Comparison of ENCODE assay signal across 1 cellular context in the genomic region with DNA sequence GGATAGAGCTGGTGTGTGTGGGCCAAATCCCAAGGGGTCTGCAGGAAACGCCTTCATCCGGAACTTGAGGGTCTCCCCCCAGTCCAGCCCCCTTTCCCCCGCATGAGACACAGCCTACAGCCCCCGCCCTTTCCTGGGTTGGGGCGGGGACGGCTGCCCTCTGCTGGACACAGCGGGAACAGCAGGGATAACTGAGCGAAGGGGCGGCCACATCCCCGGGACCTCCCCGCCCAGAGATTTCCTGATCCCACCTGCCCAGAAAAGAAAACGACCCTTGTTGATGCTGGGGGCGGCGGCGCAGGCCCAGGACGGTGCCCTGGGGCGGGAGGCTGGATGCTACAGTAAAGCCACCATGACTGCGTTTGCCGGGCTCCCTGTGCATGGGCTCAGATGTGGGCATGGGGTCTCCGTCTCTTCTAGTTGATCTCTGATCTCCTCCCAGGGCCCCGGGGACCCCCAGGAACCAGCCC.
TF ChIP-seq lines count a peak whose summit lies in the region.

No MANE protein-coding gene starts in this region.

TF ChIP-seq in K562, 482 proteins besides CTCF, POLR2A, EP300 and RAD21 (continued from another document):
- TF ChIP-seq, protein P1, sequence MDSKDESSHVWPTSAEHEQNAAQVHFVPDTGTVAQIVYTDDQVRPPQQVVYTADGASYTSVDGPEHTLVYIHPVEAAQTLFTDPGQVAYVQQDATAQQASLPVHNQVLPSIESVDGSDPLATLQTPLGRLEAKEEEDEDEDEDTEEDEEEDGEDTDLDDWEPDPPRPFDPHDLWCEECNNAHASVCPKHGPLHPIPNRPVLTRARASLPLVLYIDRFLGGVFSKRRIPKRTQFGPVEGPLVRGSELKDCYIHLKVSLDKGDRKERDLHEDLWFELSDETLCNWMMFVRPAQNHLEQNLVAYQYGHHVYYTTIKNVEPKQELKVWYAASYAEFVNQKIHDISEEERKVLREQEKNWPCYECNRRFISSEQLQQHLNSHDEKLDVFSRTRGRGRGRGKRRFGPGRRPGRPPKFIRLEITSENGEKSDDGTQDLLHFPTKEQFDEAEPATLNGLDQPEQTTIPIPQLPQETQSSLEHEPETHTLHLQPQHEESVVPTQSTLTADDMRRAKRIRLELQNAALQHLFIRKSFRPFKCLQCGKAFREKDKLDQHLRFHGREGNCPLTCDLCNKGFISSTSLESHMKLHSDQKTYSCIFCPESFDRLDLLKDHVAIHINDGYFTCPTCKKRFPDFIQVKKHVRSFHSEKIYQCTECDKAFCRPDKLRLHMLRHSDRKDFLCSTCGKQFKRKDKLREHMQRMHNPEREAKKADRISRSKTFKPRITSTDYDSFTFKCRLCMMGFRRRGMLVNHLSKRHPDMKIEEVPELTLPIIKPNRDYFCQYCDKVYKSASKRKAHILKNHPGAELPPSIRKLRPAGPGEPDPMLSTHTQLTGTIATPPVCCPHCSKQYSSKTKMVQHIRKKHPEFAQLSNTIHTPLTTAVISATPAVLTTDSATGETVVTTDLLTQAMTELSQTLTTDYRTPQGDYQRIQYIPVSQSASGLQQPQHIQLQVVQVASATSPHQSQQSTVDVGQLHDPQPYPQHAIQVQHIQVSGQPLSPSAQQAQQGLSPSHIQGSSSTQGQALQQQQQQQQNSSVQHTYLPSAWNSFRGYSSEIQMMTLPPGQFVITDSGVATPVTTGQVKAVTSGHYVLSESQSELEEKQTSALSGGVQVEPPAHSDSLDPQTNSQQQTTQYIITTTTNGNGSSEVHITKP (IDR thresholded peaks at IDR 0.05; ENCODE audit: partially characterized antibody), result peak; percentile 58
- 0 out of 2 replicates have a peak, but pooled peaks have one; percentile 3 for TF ChIP-seq ERF (CRISPR knock-in tag; IDR thresholded peaks at IDR 0.05)
- TF ChIP-seq TEAD1 (CRISPR knock-in tag; IDR thresholded peaks at IDR 0.05), result peak in 1 of 2 experiments; percentile 33; a peak in 1 of 4 replicates
- TF ChIP-seq, protein P2, sequence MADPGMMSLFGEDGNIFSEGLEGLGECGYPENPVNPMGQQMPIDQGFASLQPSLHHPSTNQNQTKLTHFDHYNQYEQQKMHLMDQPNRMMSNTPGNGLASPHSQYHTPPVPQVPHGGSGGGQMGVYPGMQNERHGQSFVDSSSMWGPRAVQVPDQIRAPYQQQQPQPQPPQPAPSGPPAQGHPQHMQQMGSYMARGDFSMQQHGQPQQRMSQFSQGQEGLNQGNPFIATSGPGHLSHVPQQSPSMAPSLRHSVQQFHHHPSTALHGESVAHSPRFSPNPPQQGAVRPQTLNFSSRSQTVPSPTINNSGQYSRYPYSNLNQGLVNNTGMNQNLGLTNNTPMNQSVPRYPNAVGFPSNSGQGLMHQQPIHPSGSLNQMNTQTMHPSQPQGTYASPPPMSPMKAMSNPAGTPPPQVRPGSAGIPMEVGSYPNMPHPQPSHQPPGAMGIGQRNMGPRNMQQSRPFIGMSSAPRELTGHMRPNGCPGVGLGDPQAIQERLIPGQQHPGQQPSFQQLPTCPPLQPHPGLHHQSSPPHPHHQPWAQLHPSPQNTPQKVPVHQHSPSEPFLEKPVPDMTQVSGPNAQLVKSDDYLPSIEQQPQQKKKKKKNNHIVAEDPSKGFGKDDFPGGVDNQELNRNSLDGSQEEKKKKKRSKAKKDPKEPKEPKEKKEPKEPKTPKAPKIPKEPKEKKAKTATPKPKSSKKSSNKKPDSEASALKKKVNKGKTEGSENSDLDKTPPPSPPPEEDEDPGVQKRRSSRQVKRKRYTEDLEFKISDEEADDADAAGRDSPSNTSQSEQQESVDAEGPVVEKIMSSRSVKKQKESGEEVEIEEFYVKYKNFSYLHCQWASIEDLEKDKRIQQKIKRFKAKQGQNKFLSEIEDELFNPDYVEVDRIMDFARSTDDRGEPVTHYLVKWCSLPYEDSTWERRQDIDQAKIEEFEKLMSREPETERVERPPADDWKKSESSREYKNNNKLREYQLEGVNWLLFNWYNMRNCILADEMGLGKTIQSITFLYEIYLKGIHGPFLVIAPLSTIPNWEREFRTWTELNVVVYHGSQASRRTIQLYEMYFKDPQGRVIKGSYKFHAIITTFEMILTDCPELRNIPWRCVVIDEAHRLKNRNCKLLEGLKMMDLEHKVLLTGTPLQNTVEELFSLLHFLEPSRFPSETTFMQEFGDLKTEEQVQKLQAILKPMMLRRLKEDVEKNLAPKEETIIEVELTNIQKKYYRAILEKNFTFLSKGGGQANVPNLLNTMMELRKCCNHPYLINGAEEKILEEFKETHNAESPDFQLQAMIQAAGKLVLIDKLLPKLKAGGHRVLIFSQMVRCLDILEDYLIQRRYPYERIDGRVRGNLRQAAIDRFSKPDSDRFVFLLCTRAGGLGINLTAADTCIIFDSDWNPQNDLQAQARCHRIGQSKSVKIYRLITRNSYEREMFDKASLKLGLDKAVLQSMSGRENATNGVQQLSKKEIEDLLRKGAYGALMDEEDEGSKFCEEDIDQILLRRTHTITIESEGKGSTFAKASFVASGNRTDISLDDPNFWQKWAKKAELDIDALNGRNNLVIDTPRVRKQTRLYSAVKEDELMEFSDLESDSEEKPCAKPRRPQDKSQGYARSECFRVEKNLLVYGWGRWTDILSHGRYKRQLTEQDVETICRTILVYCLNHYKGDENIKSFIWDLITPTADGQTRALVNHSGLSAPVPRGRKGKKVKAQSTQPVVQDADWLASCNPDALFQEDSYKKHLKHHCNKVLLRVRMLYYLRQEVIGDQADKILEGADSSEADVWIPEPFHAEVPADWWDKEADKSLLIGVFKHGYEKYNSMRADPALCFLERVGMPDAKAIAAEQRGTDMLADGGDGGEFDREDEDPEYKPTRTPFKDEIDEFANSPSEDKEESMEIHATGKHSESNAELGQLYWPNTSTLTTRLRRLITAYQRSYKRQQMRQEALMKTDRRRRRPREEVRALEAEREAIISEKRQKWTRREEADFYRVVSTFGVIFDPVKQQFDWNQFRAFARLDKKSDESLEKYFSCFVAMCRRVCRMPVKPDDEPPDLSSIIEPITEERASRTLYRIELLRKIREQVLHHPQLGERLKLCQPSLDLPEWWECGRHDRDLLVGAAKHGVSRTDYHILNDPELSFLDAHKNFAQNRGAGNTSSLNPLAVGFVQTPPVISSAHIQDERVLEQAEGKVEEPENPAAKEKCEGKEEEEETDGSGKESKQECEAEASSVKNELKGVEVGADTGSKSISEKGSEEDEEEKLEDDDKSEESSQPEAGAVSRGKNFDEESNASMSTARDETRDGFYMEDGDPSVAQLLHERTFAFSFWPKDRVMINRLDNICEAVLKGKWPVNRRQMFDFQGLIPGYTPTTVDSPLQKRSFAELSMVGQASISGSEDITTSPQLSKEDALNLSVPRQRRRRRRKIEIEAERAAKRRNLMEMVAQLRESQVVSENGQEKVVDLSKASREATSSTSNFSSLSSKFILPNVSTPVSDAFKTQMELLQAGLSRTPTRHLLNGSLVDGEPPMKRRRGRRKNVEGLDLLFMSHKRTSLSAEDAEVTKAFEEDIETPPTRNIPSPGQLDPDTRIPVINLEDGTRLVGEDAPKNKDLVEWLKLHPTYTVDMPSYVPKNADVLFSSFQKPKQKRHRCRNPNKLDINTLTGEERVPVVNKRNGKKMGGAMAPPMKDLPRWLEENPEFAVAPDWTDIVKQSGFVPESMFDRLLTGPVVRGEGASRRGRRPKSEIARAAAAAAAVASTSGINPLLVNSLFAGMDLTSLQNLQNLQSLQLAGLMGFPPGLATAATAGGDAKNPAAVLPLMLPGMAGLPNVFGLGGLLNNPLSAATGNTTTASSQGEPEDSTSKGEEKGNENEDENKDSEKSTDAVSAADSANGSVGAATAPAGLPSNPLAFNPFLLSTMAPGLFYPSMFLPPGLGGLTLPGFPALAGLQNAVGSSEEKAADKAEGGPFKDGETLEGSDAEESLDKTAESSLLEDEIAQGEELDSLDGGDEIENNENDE (IDR thresholded peaks at IDR 0.05; ENCODE audit: low read depth, low read length), result no peak
- TF ChIP-seq, protein P3, sequence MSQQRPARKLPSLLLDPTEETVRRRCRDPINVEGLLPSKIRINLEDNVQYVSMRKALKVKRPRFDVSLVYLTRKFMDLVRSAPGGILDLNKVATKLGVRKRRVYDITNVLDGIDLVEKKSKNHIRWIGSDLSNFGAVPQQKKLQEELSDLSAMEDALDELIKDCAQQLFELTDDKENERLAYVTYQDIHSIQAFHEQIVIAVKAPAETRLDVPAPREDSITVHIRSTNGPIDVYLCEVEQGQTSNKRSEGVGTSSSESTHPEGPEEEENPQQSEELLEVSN (IDR thresholded peaks at IDR 0.05; ENCODE audit: borderline replicate concordance in 1 of 2, extremely low read depth in 1 of 2, insufficient read depth in 1 of 2, insufficient read length in 1 of 2, low read depth in 1 of 2, low read length in 1 of 2, poor library complexity in 1 of 2, severe bottlenecking in 1 of 2), result peak in 1 of 2 experiments; percentile 41
- no peak for TF ChIP-seq CBFA2T2 (conservative IDR thresholded peaks at IDR 0.05)
- TF ChIP-seq COPS2 (conservative IDR thresholded peaks at IDR 0.05), result no peak
- TF ChIP-seq, protein P4, sequence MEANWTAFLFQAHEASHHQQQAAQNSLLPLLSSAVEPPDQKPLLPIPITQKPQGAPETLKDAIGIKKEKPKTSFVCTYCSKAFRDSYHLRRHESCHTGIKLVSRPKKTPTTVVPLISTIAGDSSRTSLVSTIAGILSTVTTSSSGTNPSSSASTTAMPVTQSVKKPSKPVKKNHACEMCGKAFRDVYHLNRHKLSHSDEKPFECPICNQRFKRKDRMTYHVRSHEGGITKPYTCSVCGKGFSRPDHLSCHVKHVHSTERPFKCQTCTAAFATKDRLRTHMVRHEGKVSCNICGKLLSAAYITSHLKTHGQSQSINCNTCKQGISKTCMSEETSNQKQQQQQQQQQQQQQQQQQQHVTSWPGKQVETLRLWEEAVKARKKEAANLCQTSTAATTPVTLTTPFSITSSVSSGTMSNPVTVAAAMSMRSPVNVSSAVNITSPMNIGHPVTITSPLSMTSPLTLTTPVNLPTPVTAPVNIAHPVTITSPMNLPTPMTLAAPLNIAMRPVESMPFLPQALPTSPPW (CRISPR knock-in tag; IDR thresholded peaks at IDR 0.05), result peak; percentile 93
- peak; percentile 33; the same call in 1 of the 2 replicates for TF ChIP-seq RBFOX2 (IDR thresholded peaks at IDR 0.05; ENCODE audit: low read depth, low read length)
- TF ChIP-seq SMC3 (conservative IDR thresholded peaks at IDR 0.05; ENCODE audit: insufficient read depth, low read depth, low read length), result peak; percentile 90
- TF ChIP-seq RBM14 (IDR thresholded peaks at IDR 0.05; ENCODE audit: borderline replicate concordance, insufficient read depth, low read depth, low read length), result no peak
- TF ChIP-seq, protein P5, sequence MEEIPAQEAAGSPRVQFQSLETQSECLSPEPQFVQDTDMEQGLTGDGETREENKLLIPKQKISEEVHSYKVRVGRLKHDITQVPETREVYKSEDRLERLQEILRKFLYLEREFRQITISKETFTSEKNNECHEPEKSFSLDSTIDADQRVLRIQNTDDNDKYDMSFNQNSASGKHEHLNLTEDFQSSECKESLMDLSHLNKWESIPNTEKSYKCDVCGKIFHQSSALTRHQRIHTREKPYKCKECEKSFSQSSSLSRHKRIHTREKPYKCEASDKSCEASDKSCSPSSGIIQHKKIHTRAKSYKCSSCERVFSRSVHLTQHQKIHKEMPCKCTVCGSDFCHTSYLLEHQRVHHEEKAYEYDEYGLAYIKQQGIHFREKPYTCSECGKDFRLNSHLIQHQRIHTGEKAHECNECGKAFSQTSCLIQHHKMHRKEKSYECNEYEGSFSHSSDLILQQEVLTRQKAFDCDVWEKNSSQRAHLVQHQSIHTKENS (CRISPR knock-in tag; IDR thresholded peaks at IDR 0.05), result no peak
- no peak for TF ChIP-seq OTX1 (CRISPR knock-in tag; IDR thresholded peaks at IDR 0.05)
